Comparison of ENCODE assay signal across 17 cellular contexts in the genomic region with DNA sequence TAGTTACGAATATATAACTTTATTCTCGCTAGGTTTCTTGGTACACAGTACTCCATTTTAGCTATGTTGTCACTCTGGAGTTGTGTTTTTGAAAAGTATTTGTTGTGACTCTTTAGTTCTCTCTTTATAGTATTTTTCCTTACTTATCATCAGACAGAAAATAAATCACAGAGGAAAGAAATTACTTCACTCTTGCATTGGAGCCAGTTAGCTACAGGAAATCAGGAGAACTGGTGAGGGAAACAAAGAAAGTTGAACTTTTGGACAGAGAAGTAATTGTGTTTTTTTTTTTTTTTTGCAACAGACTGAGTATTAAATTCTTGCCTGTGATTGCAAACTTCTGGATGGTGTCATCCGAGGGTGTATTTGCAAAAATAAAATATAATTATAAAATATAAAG. TPM values are rescaled to one million over a fixed set of nuclear protein-coding genes. Genes with fewer than 3 reads are reported as not detected.
DNase-seq lines count a peak whose midpoint lies in the region; ATAC-seq and TF ChIP-seq lines count a peak whose summit lies in the region.
"Had no signal": no experiment of that assay in that cellular context is flagged by ENCODE, and none has a peak within 500 bp of the region (broad histone marks: within the 10 kb centered on the region; RNA-seq: fewer than 3 reads in every experiment).

No MANE protein-coding gene starts in this region.

- H3K27me3 ChIP-seq in BLaER1 treated with 17β-estradiol and CSF1 and Interleukin-3, amounts not matched to agents 10 nM and 100 nM: peaks cover 0 to 18% (median 7%) of the 10 kb centered on the region in 11 experiments; a peak in 10 of 22 replicates
- no peaks in the 10 kb centered on the region for H3K27me3 ChIP-seq in psoas muscle (ENCODE audit: insufficient read depth in 3 of 3, low read length in 2 of 3)
- H3K27me3 ChIP-seq: body of pancreas had no signal

- 60 to 63% (median 62%) methylated on average over 3 of the region's 3 CpGs for WGBS in psoas muscle, 3 donors

- H3K36me3 ChIP-seq in BLaER1 treated with 17β-estradiol and CSF1 and Interleukin-3, amounts not matched to agents 10 nM and 100 nM: peaks cover 0 to 82% (median 2%) of the 10 kb centered on the region in 11 experiments; a peak in 8 of 22 replicates
- H3K36me3 ChIP-seq in SK-N-MC (ENCODE audit: insufficient read depth, low read length): no peaks in the 10 kb centered on the region
- no peaks in the 10 kb centered on the region for H3K36me3 ChIP-seq in psoas muscle (ENCODE audit: insufficient read depth in 1 of 2, low read depth in 1 of 2)

- peak overlapping the region in 6 of 11 experiments; percentile 5 to 56 (median 48); a peak in 5 of 22 replicates for H3K27ac ChIP-seq in BLaER1 treated with 17β-estradiol and CSF1 and Interleukin-3, amounts not matched to agents 10 nM and 100 nM
- peak overlapping the region; percentile 10; the same call in 1 of the 2 replicates for H3K27ac ChIP-seq in SK-N-MC
- H3K27ac ChIP-seq in psoas muscle: peak overlapping the region; percentile 30

- DNase-seq in SK-N-MC (ENCODE audit: low read depth, low spot score) (no peak), foreskin fibroblast (no peak), psoas muscle (no peak), germinal center (ENCODE audit: low spot score) (no peak), NCI-H2227 (lab: John Stamatoyannopoulos, UW; ENCODE audit: unreplicated experiment) (no peak), NCI-H526 treated with DMSO at 0.1 percent for 48 hours (lab: John Stamatoyannopoulos, UW) (no peak)
- DNase-seq: activated CD4-positive, alpha-beta T cell treated with anti-CD3 and anti-CD28 coated beads, Interleukin-2, amount 50 U/mL, for 48 hours; body of pancreas; hippocampal formation; NCI-H1436 treated with DMSO at 0.1 percent for 48 hours; NCI-H524 treated with DMSO at 0.1 percent for 48 hours; occipital lobe; stimulated activated CD4-positive, alpha-beta T cell treated with anti-CD3 and anti-CD28 coated beads, Interleukin-15, amount 100 ng/mL, for 24 hours; trophoblast cell had no signal

- peaks cover 0 to 98% (median 0%) of the 10 kb centered on the region in 11 experiments; a peak in 5 of 22 replicates for H4K20me1 ChIP-seq in BLaER1 treated with 17β-estradiol and CSF1 and Interleukin-3, amounts not matched to agents 10 nM and 100 nM

- H3K4me2 ChIP-seq in BLaER1 treated with 17β-estradiol and CSF1 and Interleukin-3, amounts not matched to agents 10 nM and 100 nM: peak overlapping the region in 10 of 11 experiments; percentile 24 to 91 (median 59); a peak in 16 of 22 replicates

- intact Hi-C loops in psoas muscle (cut with DNase I): no loop called here

- H3K4me1 ChIP-seq in BLaER1 treated with 17β-estradiol and CSF1 and Interleukin-3, amounts not matched to agents 10 nM and 100 nM: peaks cover 14 to 60% (median 28%) of the 10 kb centered on the region in 10 experiments
- H3K4me1 ChIP-seq in psoas muscle: peaks cover 44% of the 10 kb centered on the region
- H3K4me1 ChIP-seq: body of pancreas had no signal

- TF ChIP-seq CTCF in foreskin fibroblast (IDR thresholded peaks at IDR 0.05; ENCODE audit: low read depth, low read length) (no peak), psoas muscle (IDR thresholded peaks at IDR 0.05) (no peak)

- H3K9me3 ChIP-seq in BLaER1 treated with 17β-estradiol and CSF1 and Interleukin-3, amounts not matched to agents 10 nM and 100 nM (replicated peaks in 1 of 11): no peaks in the 10 kb centered on the region
- H3K9me3 ChIP-seq in SK-N-MC (ENCODE audit: low read depth, low read length) (no peaks in the 10 kb centered on the region), psoas muscle (no peaks in the 10 kb centered on the region)
- H3K9me3 ChIP-seq: body of pancreas had no signal

- peak overlapping the region in 1 of 10 experiments; percentile 34; a peak in 1 of 20 replicates for H3K4me3 ChIP-seq in BLaER1 treated with 17β-estradiol and CSF1 and Interleukin-3, amounts not matched to agents 10 nM and 100 nM
- H3K4me3 ChIP-seq in SK-N-MC (no peak overlapping the region), foreskin fibroblast (ENCODE audit: low read depth in 1 of 2, low read length in 2 of 2) (peak overlapping the region; percentile 1 to 41), psoas muscle (peak overlapping the region; percentile 41)
- H3K4me3 ChIP-seq: body of pancreas, K562 had no signal

- ATAC-seq in psoas muscle (no peak), GM18907 (IDR thresholded peaks at IDR 0.05; ENCODE audit: unreplicated experiment) (no peak)
- ATAC-seq: body of pancreas had no signal

- H3K9ac ChIP-seq in BLaER1 treated with 17β-estradiol and CSF1 and Interleukin-3, amounts not matched to agents 10 nM and 100 nM: peak overlapping the region in 7 of 11 experiments; percentile 4 to 73 (median 38); a peak in 8 of 22 replicates
- H3K9ac ChIP-seq in SK-N-MC (ENCODE audit: insufficient read length): no peak overlapping the region

RNA-seq across cellular contexts. Expression of a gene that starts 34.0 kb away (rescaled TPM):
- total RNA-seq in psoas muscle: 10 to 100 TPM in 3 of 4 donors, 1 to 10 TPM in 1; 9.6 to 26.7 (median 12.1) TPM
- 1 to 10 TPM; 2.3 to 5.2 (median 3.2) TPM for polyA plus RNA-seq in psoas muscle

RNA-seq across cellular contexts. Expression of a gene that starts 56.5 kb away (rescaled TPM):
- under 1 TPM in 3 of 4 donors, not detected in 1; 0.50 to 0.84 (median 0.61) TPM for total RNA-seq in psoas muscle
- 1 to 10 TPM in 2 of 3 donors, under 1 TPM in 1; 0.97 to 2.1 (median 1.1) TPM for polyA plus RNA-seq in psoas muscle
- total RNA-seq: K562 had no signal
